In the genomic region with DNA sequence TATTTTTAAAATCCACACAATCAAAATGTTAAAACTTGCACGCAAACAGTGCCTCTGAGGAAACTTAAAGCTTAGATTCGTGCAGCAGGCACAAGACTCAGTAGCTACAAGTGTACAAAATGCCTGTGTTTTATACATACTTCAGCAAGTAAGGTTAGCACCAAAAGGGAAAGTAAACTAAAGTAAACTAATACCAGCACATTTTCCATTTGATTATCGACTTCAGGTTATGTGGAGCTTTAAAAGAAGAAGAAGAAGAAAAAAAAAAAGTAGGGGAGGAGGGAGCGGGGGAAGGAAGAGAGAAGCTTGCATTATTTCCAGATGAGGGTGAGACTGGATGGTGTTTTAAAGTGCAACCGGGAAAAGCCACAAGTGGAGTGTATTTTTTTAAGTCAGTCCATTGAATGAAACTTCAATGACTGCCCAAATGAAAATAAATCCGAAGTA, we compare ENCODE assay signal across 8 cellular contexts. TPM values are rescaled to one million over a fixed set of nuclear protein-coding genes. Genes with fewer than 3 reads are reported as not detected.
DNase-seq lines count a peak whose midpoint lies in the region; ATAC-seq, FAIRE-seq and TF ChIP-seq lines count a peak whose summit lies in the region.

No MANE protein-coding gene starts in this region.

- H3K36me3 ChIP-seq in ACC112 (ENCODE audit: insufficient read depth, low read length): no peaks in the 10 kb centered on the region
- no peaks in the 10 kb centered on the region for H3K36me3 ChIP-seq in Panc1 (ENCODE audit: control insufficient read depth, insufficient read depth, low read length)
- H3K36me3 ChIP-seq in effector memory CD4-positive, alpha-beta T cell (ENCODE audit: control insufficient read depth, insufficient read depth, low read length): no peaks in the 10 kb centered on the region
- no peaks in the 10 kb centered on the region for H3K36me3 ChIP-seq in mucosa of stomach (ENCODE audit: control insufficient read depth, insufficient read depth, low read length)

- POLR2A ChIA-PET in Panc1 (lab: Charles Lee): no interaction called here

- H3K27me3 ChIP-seq in ACC112 (ENCODE audit: insufficient read depth, low read length) (no peaks in the 10 kb centered on the region), Panc1 (ENCODE audit: control insufficient read depth, insufficient read depth, low read length) (peaks cover 21% of the 10 kb centered on the region), mucosa of stomach (ENCODE audit: control insufficient read depth, insufficient read depth, low read length) (no peaks in the 10 kb centered on the region)
- H3K27me3 ChIP-seq in effector memory CD4-positive, alpha-beta T cell (replicated peaks; ENCODE audit: control insufficient read depth, insufficient read depth, low read length, poor library complexity, severe bottlenecking): no peaks in the 10 kb centered on the region

- H3K27ac ChIP-seq in ACC112 (ENCODE audit: low read depth, low read length) (peak overlapping the region; percentile 90), Panc1 (ENCODE audit: low read length) (0 out of 2 replicates have a peak overlapping the region, but pooled peaks have one; percentile 6)
- H3K27ac ChIP-seq in effector memory CD4-positive, alpha-beta T cell (ENCODE audit: insufficient read depth, low read length, poor library complexity, severe bottlenecking): peak overlapping the region; percentile 66

- ATAC-seq in GM18520 (IDR thresholded peaks at IDR 0.05; ENCODE audit: unreplicated experiment): peak; percentile 1
- ATAC-seq in Panc1: peak; percentile 38; the same call in 1 of the 2 replicates
- no peak for ATAC-seq in GM21737 (IDR thresholded peaks at IDR 0.05; ENCODE audit: unreplicated experiment)

- no peak for FAIRE-seq in GM19239 (lab: Jason Lieb, UNC)

- in situ Hi-C loops in Panc1 (cut with HindIII; ENCODE audit: low pct_unique_long_range_greater_than_20kb, low sequenced_read_pairs): no loop called here

- no peaks in the 10 kb centered on the region for H3K9me3 ChIP-seq in Panc1 (ENCODE audit: control insufficient read depth, insufficient read depth, low read depth, low read length)
- no peaks in the 10 kb centered on the region for H3K9me3 ChIP-seq in effector memory CD4-positive, alpha-beta T cell (ENCODE audit: control insufficient read depth, low read length)
- H3K9me3 ChIP-seq in mucosa of stomach (ENCODE audit: control insufficient read depth, low read length): no peaks in the 10 kb centered on the region

- intact Hi-C loops in Panc1 (cut with micrococcal nuclease; ENCODE audit: unreplicated experiment): loop anchor here (5.0 kb wide), 1 partner anchor 525 kb away; no protein-coding TSS in a partner anchor

- peak overlapping the region; percentile 47 for H2AFZ ChIP-seq in ACC112 (ENCODE audit: low read length, unreplicated experiment)

- TF ChIP-seq CTCF in Panc1 (IDR thresholded peaks at IDR 0.05): no peak

- BruUV-seq in Panc1 (replicated peaks; lab: Mats Ljungman, UMichigan): no TSS peak

- H3K4me1 ChIP-seq in ACC112 (ENCODE audit: control insufficient read depth, insufficient read depth, low read length, unreplicated experiment): peaks cover 24% of the 10 kb centered on the region
- peaks cover 9% of the 10 kb centered on the region for H3K4me1 ChIP-seq in Panc1 (ENCODE audit: control insufficient read depth, insufficient read depth, low read length)
- peaks cover 8% of the 10 kb centered on the region for H3K4me1 ChIP-seq in effector memory CD4-positive, alpha-beta T cell (ENCODE audit: control insufficient read depth, insufficient read depth, low read length, poor library complexity, severe bottlenecking)
- no peaks in the 10 kb centered on the region for H3K4me1 ChIP-seq in mucosa of stomach (ENCODE audit: control insufficient read depth, insufficient read depth, low read length)

- peak overlapping the region; percentile 87 for H3K4me3 ChIP-seq in ACC112 (ENCODE audit: low read depth, low read length)
- H3K4me3 ChIP-seq in Panc1 (ENCODE audit: low read depth in 2 of 2, low read length in 2 of 2): peak overlapping the region; percentile 58 to 70
- H3K4me3 ChIP-seq in effector memory CD4-positive, alpha-beta T cell (ENCODE audit: insufficient read depth, low read depth, low read length, poor library complexity, severe bottlenecking): peak overlapping the region; percentile 64
- H3K4me3 ChIP-seq in mucosa of stomach (ENCODE audit: low read length): peak overlapping the region; percentile 1

- CTCF ChIA-PET in Panc1 (lab: Charles Lee): interaction anchor here (0.7 to 1.8 kb wide), 3 partner anchors 447 to 682 kb away, joined by 3 to 6 read pairs (median 3); no protein-coding TSS in a partner anchor

- peak overlapping the region; percentile 36 for H3K9ac ChIP-seq in mucosa of stomach (ENCODE audit: low read length)

- peaks cover 32% of the 10 kb centered on the region for H3K79me2 ChIP-seq in ACC112 (ENCODE audit: control insufficient read depth, insufficient read depth, low read length, unreplicated experiment)

- DNase-seq in Panc1 (ENCODE audit: low read depth, low spot score) (no peak), GM19239 (ENCODE audit: insufficient read length, low spot score) (no peak), iPS-NIHi11 (ENCODE audit: low spot score) (no peak)
- DNase-seq in effector memory CD4-positive, alpha-beta T cell: no peak

RNA-seq across cellular contexts. Expression of a gene that starts 0.6 kb away (rescaled TPM):
- 0.64 TPM for total RNA-seq in Panc1 (2021; ENCODE audit: unreplicated experiment)
- polyA plus RNA-seq in Panc1 (2012; ENCODE audit: insufficient read length): not detected

Comparison
In these comparisons a context has a peak if more than half of its experiments do, and no peak if none do; other contexts are left out.
1. H3K27ac ChIP-seq: peak in every context shown above with its lines; median percentile 90 in ACC112; 66 in effector memory CD4-positive, alpha-beta T cell; 6 in Panc1.
2. H3K4me3 ChIP-seq: peak in every context shown above with its lines; median percentile 87 in ACC112; 64 in Panc1; 64 in effector memory CD4-positive, alpha-beta T cell; 1 in mucosa of stomach.